Comparison of ENCODE assay signal across 27 cellular contexts in genomic region chr11:105639527-105639926, GRCh38. TPM values are rescaled to one million over a fixed set of nuclear protein-coding genes. Genes with fewer than 3 reads are reported as not detected.
"Had no signal": no experiment of that assay in that cellular context is flagged by ENCODE, and none has a peak within 500 bp of the region (broad histone marks: within the 10 kb centered on the region; RNA-seq: fewer than 3 reads in every experiment).

No MANE protein-coding gene starts in this region.

- H3K4me1 ChIP-seq: esophagus muscularis mucosa, foreskin keratinocyte, gastrocnemius medialis, heart right ventricle, left lung, lower lobe of right lung had no signal

- H3K4me1 Mint-ChIP-seq: naive B cell had no signal

- H3K27ac Mint-ChIP-seq: mesothelial cell of epicardium, naive B cell had no signal

- DNase-seq: dermis blood vessel endothelial cell; dorsolateral prefrontal cortex; effector CD4-positive, alpha-beta T cell; effector memory CD4-positive, alpha-beta T cell; foreskin keratinocyte; gastrocnemius medialis; glutamatergic neuron; head of caudate nucleus; heart right ventricle; hippocampal formation; kidney glomerular epithelial cell; left lung; left ventricle myocardium superior; lower lobe of right lung; mesenchymal stem cell; mucosa of descending colon; naive B cell had no signal

- H3K36me3 ChIP-seq: esophagus muscularis mucosa, gastrocnemius medialis, heart right ventricle, left lung, lower lobe of right lung had no signal

- H3K4me3 ChIP-seq: coronary artery, dorsolateral prefrontal cortex, esophagus muscularis mucosa, gastrocnemius medialis, heart right ventricle, left lung, lower lobe of right lung, mucosa of descending colon had no signal

- H3K27me3 Mint-ChIP-seq: naive B cell had no signal

- H3K9me3 ChIP-seq: esophagus muscularis mucosa, gastrocnemius medialis, heart right ventricle, left lung, lower lobe of right lung, mucosa of descending colon had no signal

- H3K27ac ChIP-seq: coronary artery, dorsolateral prefrontal cortex, esophagus muscularis mucosa, foreskin keratinocyte, gastrocnemius medialis, heart right ventricle, left lung, lower lobe of right lung had no signal

- ATAC-seq: foreskin keratinocyte, gastrocnemius medialis, heart right ventricle, left lung, left ventricle myocardium superior, lower lobe of right lung, mucosa of descending colon had no signal

- H3K36me3 Mint-ChIP-seq: naive B cell had no signal

- H3K27me3 ChIP-seq: dorsolateral prefrontal cortex, esophagus muscularis mucosa, foreskin keratinocyte, gastrocnemius medialis, heart right ventricle, left lung had no signal

- H3K4me3 Mint-ChIP-seq: mesothelial cell of epicardium, naive B cell had no signal

- FAIRE-seq: endothelial cell of umbilical vein, keratinocyte had no signal

RNA-seq across cellular contexts. Expression of gene GRIA4, which starts 29.7 kb away (rescaled TPM):
- total RNA-seq: dermis blood vessel endothelial cell, endothelial cell of umbilical vein, foreskin keratinocyte, gastrocnemius medialis, glomerular endothelial cell, heart right ventricle, left lung, left ventricle myocardium superior, lower lobe of right lung, lung microvascular endothelial cell, mesenteric fat pad, myocyte had no signal
- polyA plus RNA-seq: endothelial cell of umbilical vein, esophagus, foreskin keratinocyte, heart right ventricle, keratinocyte had no signal
